2 cellular contexts compared by ENCODE assay signal in the genomic region with DNA sequence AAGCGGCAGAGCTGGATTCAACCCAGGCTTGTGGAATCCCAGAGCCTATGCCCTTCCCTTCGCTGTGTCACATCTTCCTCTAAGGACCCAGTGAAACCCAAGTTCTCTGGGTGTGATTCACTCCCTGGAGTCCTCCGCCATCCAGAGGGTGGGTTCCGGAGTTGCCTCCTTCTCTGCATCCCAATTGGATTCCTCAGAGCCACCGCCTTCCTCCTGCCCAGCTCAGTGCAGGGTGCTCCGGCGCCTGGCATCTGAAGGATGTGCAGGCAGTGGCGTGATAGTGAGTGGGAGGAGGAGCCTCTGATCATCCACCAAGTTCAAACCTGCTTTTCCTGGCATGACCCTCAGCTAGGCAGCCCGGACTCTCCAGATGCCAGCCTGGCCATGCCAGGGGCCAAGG.
TF ChIP-seq lines count a peak whose summit lies in the region.

No MANE protein-coding gene starts in this region.

TF ChIP-seq in A549, 52 proteins besides CTCF, POLR2A, EP300 and RAD21:
- TF ChIP-seq, protein P1, sequence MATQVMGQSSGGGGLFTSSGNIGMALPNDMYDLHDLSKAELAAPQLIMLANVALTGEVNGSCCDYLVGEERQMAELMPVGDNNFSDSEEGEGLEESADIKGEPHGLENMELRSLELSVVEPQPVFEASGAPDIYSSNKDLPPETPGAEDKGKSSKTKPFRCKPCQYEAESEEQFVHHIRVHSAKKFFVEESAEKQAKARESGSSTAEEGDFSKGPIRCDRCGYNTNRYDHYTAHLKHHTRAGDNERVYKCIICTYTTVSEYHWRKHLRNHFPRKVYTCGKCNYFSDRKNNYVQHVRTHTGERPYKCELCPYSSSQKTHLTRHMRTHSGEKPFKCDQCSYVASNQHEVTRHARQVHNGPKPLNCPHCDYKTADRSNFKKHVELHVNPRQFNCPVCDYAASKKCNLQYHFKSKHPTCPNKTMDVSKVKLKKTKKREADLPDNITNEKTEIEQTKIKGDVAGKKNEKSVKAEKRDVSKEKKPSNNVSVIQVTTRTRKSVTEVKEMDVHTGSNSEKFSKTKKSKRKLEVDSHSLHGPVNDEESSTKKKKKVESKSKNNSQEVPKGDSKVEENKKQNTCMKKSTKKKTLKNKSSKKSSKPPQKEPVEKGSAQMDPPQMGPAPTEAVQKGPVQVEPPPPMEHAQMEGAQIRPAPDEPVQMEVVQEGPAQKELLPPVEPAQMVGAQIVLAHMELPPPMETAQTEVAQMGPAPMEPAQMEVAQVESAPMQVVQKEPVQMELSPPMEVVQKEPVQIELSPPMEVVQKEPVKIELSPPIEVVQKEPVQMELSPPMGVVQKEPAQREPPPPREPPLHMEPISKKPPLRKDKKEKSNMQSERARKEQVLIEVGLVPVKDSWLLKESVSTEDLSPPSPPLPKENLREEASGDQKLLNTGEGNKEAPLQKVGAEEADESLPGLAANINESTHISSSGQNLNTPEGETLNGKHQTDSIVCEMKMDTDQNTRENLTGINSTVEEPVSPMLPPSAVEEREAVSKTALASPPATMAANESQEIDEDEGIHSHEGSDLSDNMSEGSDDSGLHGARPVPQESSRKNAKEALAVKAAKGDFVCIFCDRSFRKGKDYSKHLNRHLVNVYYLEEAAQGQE (IDR thresholded peaks at IDR 0.05), result no peak
- TF ChIP-seq FOXS1 (CRISPR knock-in tag; IDR thresholded peaks at IDR 0.05) (no peak), SMC3 (IDR thresholded peaks at IDR 0.05) (no peak), BCL3 (IDR thresholded peaks at IDR 0.05) (no peak), MAFK (IDR thresholded peaks at IDR 0.05; ENCODE audit: partially characterized antibody) (no peak), RCOR1 (IDR thresholded peaks at IDR 0.05; ENCODE audit: low read depth, low read length) (no peak), NPAS2 (CRISPR knock-in tag; IDR thresholded peaks at IDR 0.05; ENCODE audit: borderline replicate concordance) (no peak), ESRRA (IDR thresholded peaks at IDR 0.05; ENCODE audit: borderline replicate concordance, low read length) (no peak), RFX5 (IDR thresholded peaks at IDR 0.05) (no peak), POLR2AphosphoS2 (conservative IDR thresholded peaks at IDR 0.05; ENCODE audit: low read length) (no peak), PHF8 (IDR thresholded peaks at IDR 0.05; ENCODE audit: borderline replicate concordance, low read depth) (no peak), MYC (IDR thresholded peaks at IDR 0.05; ENCODE audit: borderline replicate concordance, low read length) (no peak), FOSB (CRISPR knock-in tag; IDR thresholded peaks at IDR 0.05) (no peak), HEYL (CRISPR knock-in tag; IDR thresholded peaks at IDR 0.05) (no peak), CBX8 (IDR thresholded peaks at IDR 0.05) (no peak), KDM1A (IDR thresholded peaks at IDR 0.05; ENCODE audit: low read depth) (no peak), GATA3 (IDR thresholded peaks at IDR 0.05; ENCODE audit: borderline replicate concordance) (no peak), ZFP36 (IDR thresholded peaks at IDR 0.05; ENCODE audit: borderline replicate concordance, partially characterized antibody) (no peak), MAZ (IDR thresholded peaks at IDR 0.05; ENCODE audit: borderline replicate concordance, low read depth, low read length) (no peak)
- TF ChIP-seq, protein P2, sequence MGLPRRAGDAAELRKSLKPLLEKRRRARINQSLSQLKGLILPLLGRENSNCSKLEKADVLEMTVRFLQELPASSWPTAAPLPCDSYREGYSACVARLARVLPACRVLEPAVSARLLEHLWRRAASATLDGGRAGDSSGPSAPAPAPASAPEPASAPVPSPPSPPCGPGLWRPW (IDR thresholded peaks at IDR 0.05), result no peak

TF ChIP-seq in HCT116, 20 proteins besides CTCF, POLR2A, EP300 and RAD21:
- TF ChIP-seq TCF7L2 (IDR thresholded peaks at IDR 0.05; ENCODE audit: borderline replicate concordance, extremely low read depth, insufficient read depth, insufficient read length) (peak; percentile 30), EGR1 (IDR thresholded peaks at IDR 0.05; ENCODE audit: low read depth) (0 out of 2 replicates have a peak, but pooled peaks have one; percentile 29), SRF (IDR thresholded peaks at IDR 0.05; ENCODE audit: low read depth) (no peak)
- TF ChIP-seq, protein P3, sequence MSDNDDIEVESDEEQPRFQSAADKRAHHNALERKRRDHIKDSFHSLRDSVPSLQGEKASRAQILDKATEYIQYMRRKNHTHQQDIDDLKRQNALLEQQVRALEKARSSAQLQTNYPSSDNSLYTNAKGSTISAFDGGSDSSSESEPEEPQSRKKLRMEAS (IDR thresholded peaks at IDR 0.05), result 0 out of 2 replicates have a peak, but pooled peaks have one; percentile 14
TF ChIP-seq in HCT116: peak in this region for 3.
